In the genomic region with DNA sequence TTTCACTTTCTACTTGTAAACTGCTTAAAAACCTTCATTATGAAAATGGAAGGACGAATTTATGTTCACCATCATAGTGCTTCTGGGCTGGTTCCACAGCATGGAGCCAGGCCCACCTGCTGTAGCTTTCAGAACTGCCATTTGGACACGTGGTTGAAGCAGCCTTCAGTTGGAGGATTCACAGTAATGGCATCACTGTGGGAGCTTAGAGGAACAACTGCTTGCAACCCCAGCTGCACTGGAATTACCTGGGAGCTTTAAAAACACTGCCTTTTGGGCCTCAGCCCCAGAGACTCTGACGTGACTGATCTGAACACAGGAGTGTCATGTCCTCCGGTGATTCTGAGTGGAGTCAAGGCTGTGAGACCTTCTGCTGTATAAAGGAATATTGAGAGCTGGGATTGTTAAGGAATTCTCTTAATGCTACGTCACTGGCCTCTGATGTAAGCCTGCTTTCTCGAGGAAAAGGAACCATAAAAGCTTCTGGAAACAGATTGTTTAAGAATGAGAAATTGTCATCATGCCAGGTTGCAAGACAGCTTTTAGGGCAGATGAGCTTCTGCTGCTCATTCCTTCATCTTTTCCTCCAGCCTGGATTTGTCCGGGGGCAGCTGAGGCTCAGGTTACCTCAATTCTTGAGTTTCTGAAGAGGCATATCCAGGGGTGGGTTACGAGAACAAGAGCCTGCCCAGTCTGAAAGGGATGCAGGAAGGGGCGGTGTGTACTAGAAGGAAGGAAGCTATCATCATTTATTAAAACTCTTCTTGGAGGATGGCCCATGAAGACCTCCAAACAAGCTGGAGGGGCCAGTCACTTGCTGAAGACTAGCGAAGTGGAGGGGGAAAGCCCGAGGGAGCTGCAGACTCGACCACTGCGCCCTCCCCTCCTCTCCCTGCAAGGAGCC, we compare ENCODE assay signal across 10 cellular contexts. TPM values are rescaled to one million over a fixed set of nuclear protein-coding genes. Genes with fewer than 3 reads are reported as not detected.
DNase-seq lines count a peak whose midpoint lies in the region; ATAC-seq and TF ChIP-seq lines count a peak whose summit lies in the region.
"Had no signal": no experiment of that assay in that cellular context is flagged by ENCODE, and none has a peak within 500 bp of the region (broad histone marks: within the 10 kb centered on the region; RNA-seq: fewer than 3 reads in every experiment).

No MANE protein-coding gene starts in this region.

- H3K36me3 Mint-ChIP-seq in stimulated activated effector memory CD8-positive, alpha-beta T cell treated with anti-CD3 and anti-CD28 coated beads, Interleukin-12 subunit alpha, Interleukin-12 subunit beta, amount 100 ng/mL, for 72 hours: peaks cover 6% of the 10 kb centered on the region

- DNase-seq in H7 (peak; percentile 38), body of pancreas (no peak), kidney epithelial cell (ENCODE audit: low read depth) (no peak), NCI-H1694 treated with DMSO at 0.1 percent for 48 hours (lab: John Stamatoyannopoulos, UW) (no peak), NCI-H1694 (lab: John Stamatoyannopoulos, UW) (no peak), SW 1271 (lab: John Stamatoyannopoulos, UW) (no peak), HAP-1 (ENCODE audit: low spot score in 2 of 2) (no peak)
- DNase-seq in stimulated activated effector memory CD8-positive, alpha-beta T cell treated with anti-CD3 and anti-CD28 coated beads, Interleukin-12 subunit alpha, Interleukin-12 subunit beta, amount 100 ng/mL, for 72 hours (ENCODE audit: low spot score in 2 of 2): peak in 1 of 2 donors; percentile 47
- DNase-seq: NCI-H1436 had no signal

- in situ Hi-C loops in HAP-1 (cut with MboI; ENCODE audit: low sequenced_read_pairs): no loop called here

- H3K27ac Mint-ChIP-seq in stimulated activated effector memory CD8-positive, alpha-beta T cell treated with anti-CD3 and anti-CD28 coated beads, Interleukin-12 subunit alpha, Interleukin-12 subunit beta, amount 100 ng/mL, for 72 hours: no peak overlapping the region

- no peak for TF ChIP-seq CTCF in body of pancreas (IDR thresholded peaks at IDR 0.05)
- no peak for TF ChIP-seq CTCF in kidney epithelial cell (IDR thresholded peaks at IDR 0.05; ENCODE audit: insufficient read depth, low read length, poor library complexity, severe bottlenecking)

- H3K9me3 ChIP-seq in body of pancreas (no peaks in the 10 kb centered on the region), HAP-1 (no peaks in the 10 kb centered on the region)

- H3K9me3 Mint-ChIP-seq in stimulated activated effector memory CD8-positive, alpha-beta T cell treated with anti-CD3 and anti-CD28 coated beads, Interleukin-12 subunit alpha, Interleukin-12 subunit beta, amount 100 ng/mL, for 72 hours: peaks cover 11% of the 10 kb centered on the region

- no peak for ATAC-seq in body of pancreas
- ATAC-seq in stimulated activated effector memory CD8-positive, alpha-beta T cell treated with anti-CD3 and anti-CD28 coated beads, Interleukin-12 subunit alpha, Interleukin-12 subunit beta, amount 100 ng/mL, for 72 hours: no peak

- H3K4me1 Mint-ChIP-seq in stimulated activated effector memory CD8-positive, alpha-beta T cell treated with anti-CD3 and anti-CD28 coated beads, Interleukin-12 subunit alpha, Interleukin-12 subunit beta, amount 100 ng/mL, for 72 hours: peaks cover 47% of the 10 kb centered on the region

- H3K27ac ChIP-seq in body of pancreas: peak overlapping the region; percentile 84 to 98 (median 92)

- no peak overlapping the region for H3K4me3 ChIP-seq in H7 (ENCODE audit: insufficient read depth, low read depth, low read length)
- H3K4me3 ChIP-seq in body of pancreas: no peak overlapping the region
- H3K4me3 ChIP-seq in kidney epithelial cell (ENCODE audit: low read depth, low read length): peak overlapping the region; percentile 59
- no peak overlapping the region for H3K4me3 ChIP-seq in HAP-1

- WGBS in body of pancreas, 2 donors: 55 to 71% methylated on average over 11 to 13 of the region's 13 CpGs

- H3K27me3 ChIP-seq in H7 (ENCODE audit: control insufficient read depth, insufficient read depth, low read length) (peaks cover 27% of the 10 kb centered on the region), body of pancreas (no peaks in the 10 kb centered on the region), kidney epithelial cell (ENCODE audit: control insufficient read depth, insufficient read depth, low read length) (no peaks in the 10 kb centered on the region), HAP-1 (ENCODE audit: low read depth) (no peaks in the 10 kb centered on the region)

- intact Hi-C loops in body of pancreas (cut with DNase I): no loop called here

- TF ChIP-seq POLR2A in body of pancreas (IDR thresholded peaks at IDR 0.05): no peak

- peak overlapping the region; percentile 56 for H3K4me3 Mint-ChIP-seq in stimulated activated effector memory CD8-positive, alpha-beta T cell treated with anti-CD3 and anti-CD28 coated beads, Interleukin-12 subunit alpha, Interleukin-12 subunit beta, amount 100 ng/mL, for 72 hours

- H3K4me1 ChIP-seq in body of pancreas (peaks cover 38% of the 10 kb centered on the region), HAP-1 (no peaks in the 10 kb centered on the region)

- no peaks in the 10 kb centered on the region for H3K36me3 ChIP-seq in H7 (replicated peaks; ENCODE audit: control insufficient read depth, insufficient read depth, low read length)
- no peaks in the 10 kb centered on the region for H3K36me3 ChIP-seq in body of pancreas (replicated peaks in 1 of 2; ENCODE audit: insufficient read depth in 1 of 2, low read depth in 2 of 2)
- peaks cover 4% of the 10 kb centered on the region for H3K36me3 ChIP-seq in kidney epithelial cell (ENCODE audit: control insufficient read depth, insufficient read depth, low read length)
- H3K36me3 ChIP-seq in HAP-1 (replicated peaks): no peaks in the 10 kb centered on the region

RNA-seq across cellular contexts. Expression of a gene that starts 1.3 kb away (rescaled TPM):
- 0.04 and 1.0 TPM in 2 replicates for total RNA-seq in H7 (2014; rRNA removed; shearing (Covaris generic))
- total RNA-seq in body of pancreas: 10 to 100 TPM; 53.4 to 55.4 TPM
- 8.7 and 12.9 TPM in 2 replicates for total RNA-seq in kidney epithelial cell

RNA-seq across cellular contexts. Expression of a gene that starts 45.6 kb away (rescaled TPM):
- not detected in 2 replicates for total RNA-seq in H7 (2014; rRNA removed; shearing (Covaris generic))
- total RNA-seq in body of pancreas (under 1 TPM in 1 of 2 donors, not detected in 1; 0.52 TPM), kidney epithelial cell (0.62 and 2.1 TPM in 2 replicates)
- total RNA-seq: T-helper 1 cell treated with Interleukin-12 subunit alpha and Interleukin-12 subunit beta and Interleukin-4 antibody, amounts not matched to agents 30 ng/mL and 1 ng/mL, for 36 hours had no signal
